ENCODE assay signal across 14 cellular contexts in genomic region chr2:219398721-219399333, GRCh38. TPM values are rescaled to one million over a fixed set of nuclear protein-coding genes. Genes with fewer than 3 reads are reported as not detected.
DNase-seq lines count a peak whose midpoint lies in the region; ATAC-seq, FAIRE-seq and TF ChIP-seq lines count a peak whose summit lies in the region.
"Had no signal": no experiment of that assay in that cellular context is flagged by ENCODE, and none has a peak within 500 bp of the region (broad histone marks: within the 10 kb centered on the region; RNA-seq: fewer than 3 reads in every experiment).

No MANE protein-coding gene starts in this region.

- no peak for ATAC-seq in WTC11
- ATAC-seq: foreskin keratinocyte; stimulated activated memory B cell treated with anti-CD40 and anti-IgM and Interleukin-4, amounts not matched to agents 10 μg/mL and 1 μg/mL and 100 μg/mL, for 72 hours had no signal

- peaks cover 29% of the 10 kb centered on the region for H3K4me1 ChIP-seq in PC-9 (replicated peaks; ENCODE audit: insufficient read depth)
- H3K4me1 ChIP-seq: foreskin keratinocyte had no signal

- peak overlapping the region; percentile 44 for H3K27ac ChIP-seq in 22Rv1
- peak overlapping the region; percentile 27; the same call in 1 of the 2 replicates for H3K27ac ChIP-seq in PC-9
- H3K27ac ChIP-seq: foreskin keratinocyte, skin epidermis had no signal

- TF ChIP-seq CTCF in 22Rv1 (IDR thresholded peaks at IDR 0.05) (no peak), PC-9 (conservative IDR thresholded peaks at IDR 0.05) (no peak), WTC11 (IDR thresholded peaks at IDR 0.05) (no peak)

- H3F3A ChIP-seq in PC-9 (ENCODE audit: insufficient read depth, low read depth): peaks cover 21% of the 10 kb centered on the region; the same call in 1 of the 2 replicates

- H3K27me3 ChIP-seq in PC-9 (ENCODE audit: insufficient read depth, low read depth): no peaks in the 10 kb centered on the region
- H3K27me3 ChIP-seq: foreskin keratinocyte had no signal

- H3K4me3 ChIP-seq in PC-9: peak overlapping the region; percentile 34; the same call in 1 of the 2 replicates
- H3K4me3 ChIP-seq: skin epidermis had no signal

- no peaks in the 10 kb centered on the region for H3K9me2 ChIP-seq in PC-9 (ENCODE audit: insufficient read depth)

- H3K27me3 Mint-ChIP-seq in WTC11 (ENCODE audit: low read depth): peaks cover 4% of the 10 kb centered on the region; the same call in 1 of the 2 replicates

- H3K36me3 ChIP-seq in PC-9 (ENCODE audit: low read depth): no peaks in the 10 kb centered on the region

- POLR2A ChIA-PET in PC-9 (lab: Charles Lee; ENCODE audit: unreplicated experiment) (interaction anchor here (0.6 to 0.7 kb wide), 2 partner anchors 154 to 1391 kb away, joined by 5 to 8 read pairs; no protein-coding TSS in a partner anchor), WTC11 (lab: Charles Lee) (no interaction called here)

- H3K27ac Mint-ChIP-seq in WTC11: no peak overlapping the region
- H3K27ac Mint-ChIP-seq: stimulated activated memory B cell treated with anti-CD40 and anti-IgM and Interleukin-4, amounts not matched to agents 10 μg/mL and 1 μg/mL and 100 μg/mL, for 72 hours had no signal

- H3K4me3 Mint-ChIP-seq in WTC11: no peak overlapping the region
- H3K4me3 Mint-ChIP-seq: brain; stimulated activated memory B cell treated with anti-CD40 and anti-IgM and Interleukin-4, amounts not matched to agents 10 μg/mL and 1 μg/mL and 100 μg/mL, for 72 hours had no signal

- intact Hi-C loops in PC-9 (cut with micrococcal nuclease; ENCODE audit: unreplicated experiment): no loop called here

- BruUV-seq in PC-9 (replicated peaks; lab: Mats Ljungman, UMichigan): no TSS peak

- no peaks in the 10 kb centered on the region; the same call in 1 of the 2 replicates for H3K9me3 ChIP-seq in PC-9 (ENCODE audit: insufficient read depth, low read depth)

- peak; percentile 97 for FAIRE-seq in islet of Langerhans (lab: Jason Lieb, UNC)

- H3K4me1 Mint-ChIP-seq in WTC11: peaks cover 32% of the 10 kb centered on the region
- H3K4me1 Mint-ChIP-seq: stimulated activated memory B cell treated with anti-CD40 and anti-IgM and Interleukin-4, amounts not matched to agents 10 μg/mL and 1 μg/mL and 100 μg/mL, for 72 hours had no signal

- H2AFZ ChIP-seq in PC-9: no peak overlapping the region

- CTCF ChIA-PET in PC-9 (lab: Charles Lee): no interaction called here
- CTCF ChIA-PET in WTC11 (lab: Charles Lee): interaction anchor here (0.5 to 1.2 kb wide), 8 partner anchors 11 to 161 kb away, joined by 3 to 6 read pairs (median 4); partner anchors contain the start of gene DNPEP

- H3K4me2 ChIP-seq in PC-9: peak overlapping the region; percentile 64

- no peaks in the 10 kb centered on the region for H3K36me3 Mint-ChIP-seq in WTC11
- H3K36me3 Mint-ChIP-seq: brain; stimulated activated memory B cell treated with anti-CD40 and anti-IgM and Interleukin-4, amounts not matched to agents 10 μg/mL and 1 μg/mL and 100 μg/mL, for 72 hours had no signal

- H3K79me2 ChIP-seq in PC-9 (ENCODE audit: low read depth): no peaks in the 10 kb centered on the region

- no peaks in the 10 kb centered on the region for H4K20me1 ChIP-seq in PC-9 (ENCODE audit: insufficient read depth)

- DNase-seq in HT-29 (ENCODE audit: low spot score): peak; percentile 69
- DNase-seq in PC-9: peak in 1 of 2 experiments; percentile 78
- DNase-seq in WTC11 (ENCODE audit: low spot score): no peak
- no peak for DNase-seq in ecto neural progenitor cell (ENCODE audit: low spot score)
- no peak for DNase-seq in D341Med (ENCODE audit: low spot score)
- DNase-seq in Ammon's horn (ENCODE audit: low spot score): no peak
- DNase-seq: foreskin keratinocyte, NCI-H526 treated with DMSO at 0.1 percent for 48 hours had no signal

- no peaks in the 10 kb centered on the region for H3K9me3 Mint-ChIP-seq in WTC11
- H3K9me3 Mint-ChIP-seq: stimulated activated memory B cell treated with anti-CD40 and anti-IgM and Interleukin-4, amounts not matched to agents 10 μg/mL and 1 μg/mL and 100 μg/mL, for 72 hours had no signal

TF ChIP-seq in WTC11, 78 proteins besides CTCF, POLR2A, EP300 and RAD21:
- TF ChIP-seq PREB (CRISPR knock-in tag; IDR thresholded peaks at IDR 0.05; ENCODE audit: borderline replicate concordance): no peak
- TF ChIP-seq ZBTB21 (CRISPR knock-in tag; IDR thresholded peaks at IDR 0.05; ENCODE audit: borderline replicate concordance): no peak
- TF ChIP-seq ZNF425 (CRISPR knock-in tag; conservative IDR thresholded peaks at IDR 0.05): no peak
- TF ChIP-seq HMGA2 (CRISPR knock-in tag; IDR thresholded peaks at IDR 0.05): no peak
- TF ChIP-seq CBFB (CRISPR knock-in tag; IDR thresholded peaks at IDR 0.05; ENCODE audit: low read depth): no peak
- TF ChIP-seq NR3C1 (CRISPR knock-in tag; conservative IDR thresholded peaks at IDR 0.05; ENCODE audit: low read depth): no peak
- no peak for TF ChIP-seq TEAD1 (CRISPR knock-in tag; IDR thresholded peaks at IDR 0.05)
- no peak for TF ChIP-seq ELF4 (CRISPR knock-in tag; IDR thresholded peaks at IDR 0.05; ENCODE audit: low read depth)
- no peak for TF ChIP-seq ATF3 (CRISPR knock-in tag; conservative IDR thresholded peaks at IDR 0.05)
- no peak for TF ChIP-seq PRDM15 (CRISPR knock-in tag; IDR thresholded peaks at IDR 0.05)

RNA-seq across cellular contexts. Expression of gene DNPEP, which starts 11.1 kb away (rescaled TPM):
- total RNA-seq in HT-29 (2014; rRNA removed; shearing (Covaris generic)): 155 and 158 TPM in 2 replicates
- 99.1 and 107 TPM in 2 replicates for total RNA-seq in PC-9 (2021)
- total RNA-seq in WTC11 (2021): 65.8 to 70.2 TPM (median 67.6 TPM) in 3 replicates

RNA-seq across cellular contexts. Expression of gene DES, which starts 19.4 kb away (rescaled TPM):
- total RNA-seq in HT-29 (2014; rRNA removed; shearing (Covaris generic)): 0.63 TPM in 1 of 2 replicates, not detected in the other
- total RNA-seq in PC-9 (2021) (0.60 TPM in 1 of 2 replicates, not detected in the other), WTC11 (2021) (1.6 to 3.5 TPM (median 2.8 TPM) in 3 replicates)
- total RNA-seq: foreskin keratinocyte; T-helper 2 cell treated with Interferon-gamma antibody and Interleukin-4, amounts not matched to agents 100 ng/mL and 5 ng/mL, for 36 hours had no signal

RNA-seq across cellular contexts. Expression of gene SPEG, which starts 35.8 kb away (rescaled TPM):
- 6.7 and 8.3 TPM in 2 replicates for total RNA-seq in HT-29 (2014; rRNA removed; shearing (Covaris generic))
- 46.8 and 55.8 TPM in 2 replicates for total RNA-seq in PC-9 (2021)
- total RNA-seq in WTC11 (2021): 55.3 to 62.7 TPM (median 57.8 TPM) in 3 replicates
